Comparison of ENCODE assay signal across 26 cellular contexts in genomic region chr10:121405549-121405948, GRCh38.
DNase-seq lines count a peak whose midpoint lies in the region; ATAC-seq and TF ChIP-seq lines count a peak whose summit lies in the region.
"Had no signal": no experiment of that assay in that cellular context is flagged by ENCODE, and none has a peak within 500 bp of the region (broad histone marks: within the 10 kb centered on the region; RNA-seq: fewer than 3 reads in every experiment).

No MANE protein-coding gene starts in this region.

- H3K36me3 ChIP-seq in naive thymus-derived CD4-positive, alpha-beta T cell (ENCODE audit: control insufficient read depth in 2 of 3, insufficient read depth in 3 of 3, low read length in 3 of 3), result no peaks in the 10 kb centered on the region
- H3K36me3 ChIP-seq in stomach (no peaks in the 10 kb centered on the region), mesendoderm (ENCODE audit: control insufficient read depth, insufficient read depth, low read length) (no peaks in the 10 kb centered on the region)

- no peak overlapping the region for H3K23ac ChIP-seq in mesendoderm (ENCODE audit: low read length)

- H3K4me1 Mint-ChIP-seq in Calu3 (ENCODE audit: low read depth, unreplicated experiment), result peaks cover 51% of the 10 kb centered on the region
- no peaks in the 10 kb centered on the region for H3K4me1 Mint-ChIP-seq in naive thymus-derived CD4-positive, alpha-beta T cell
- H3K4me1 Mint-ChIP-seq: CD4-positive, alpha-beta memory T cell; T-cell had no signal

- intact Hi-C loops in Calu3 (cut with micrococcal nuclease; ENCODE audit: unreplicated experiment), result no loop called here
- intact Hi-C loops in naive thymus-derived CD4-positive, alpha-beta T cell (cut with micrococcal nuclease), result no loop called here
- intact Hi-C loops in stomach (cut with DNase I; ENCODE audit: low total_unique reads), result no loop called here

- H3K18ac ChIP-seq in mesendoderm (ENCODE audit: low read length), result no peak overlapping the region

- no peaks in the 10 kb centered on the region for H3K79me2 ChIP-seq in mesendoderm (ENCODE audit: control insufficient read depth, insufficient read depth, low read length)

- no peak overlapping the region for H3K4ac ChIP-seq in mesendoderm (ENCODE audit: low read depth, low read length)

- POLR2A ChIA-PET in naive thymus-derived CD4-positive, alpha-beta T cell (lab: Charles Lee), result no interaction called here

- no peak for TF ChIP-seq CTCF in Calu3 (IDR thresholded peaks at IDR 0.05; ENCODE audit: unreplicated experiment)
- TF ChIP-seq CTCF in stomach (IDR thresholded peaks at IDR 0.05), result no peak

- peak; percentile 14 for ATAC-seq in naive thymus-derived CD4-positive, alpha-beta T cell
- no peak for ATAC-seq in GM21723 (IDR thresholded peaks at IDR 0.05; ENCODE audit: unreplicated experiment)
- ATAC-seq: A549, T-cell had no signal

- H3K27me3 ChIP-seq in naive thymus-derived CD4-positive, alpha-beta T cell (ENCODE audit: control insufficient read depth in 2 of 2, insufficient read depth in 2 of 2, low read length in 2 of 2), result no peaks in the 10 kb centered on the region
- H3K27me3 ChIP-seq in stomach (no peaks in the 10 kb centered on the region), mesendoderm (ENCODE audit: insufficient read depth, low read length, poor library complexity) (no peaks in the 10 kb centered on the region)

- no peak overlapping the region for H3K4me3 Mint-ChIP-seq in Calu3 (ENCODE audit: low read depth, unreplicated experiment)
- H3K4me3 Mint-ChIP-seq in naive thymus-derived CD4-positive, alpha-beta T cell, result no peak overlapping the region
- H3K4me3 Mint-ChIP-seq: CD4-positive, alpha-beta memory T cell; H9; T-cell had no signal

- no peak for TF ChIP-seq POLR2A in stomach (IDR thresholded peaks at IDR 0.05)

- no peak overlapping the region for H3K4me2 ChIP-seq in mesendoderm (ENCODE audit: low read length)
- H3K4me2 ChIP-seq: A549 had no signal

- 81 to 96% (median 93%) methylated on average over 2 of the region's 2 CpGs for WGBS in stomach, 5 donors
- no CpG with 5 or more reads among the region's 2 CpGs for WGBS in mesendoderm (ENCODE audit: extremely low coverage, insufficient coverage, low lambda C conversion rate)

- CTCF ChIA-PET in Calu3 (lab: Charles Lee), result no interaction called here
- CTCF ChIA-PET in naive thymus-derived CD4-positive, alpha-beta T cell (lab: Charles Lee), result no interaction called here

- no peak overlapping the region for H3K27ac ChIP-seq in naive thymus-derived CD4-positive, alpha-beta T cell (ENCODE audit: low read depth, low read length)
- H3K27ac ChIP-seq in stomach, result peak overlapping the region; percentile 13 to 77 (median 62)
- H3K27ac ChIP-seq in mesendoderm (ENCODE audit: low read depth, low read length), result no peak overlapping the region
- H3K27ac ChIP-seq: A549, GM23248 had no signal

- no peaks in the 10 kb centered on the region for H3K9me3 Mint-ChIP-seq in Calu3 (ENCODE audit: low read depth, unreplicated experiment)
- peaks cover 0 to 4% (median 0%) of the 10 kb centered on the region in 11 donors for H3K9me3 Mint-ChIP-seq in naive thymus-derived CD4-positive, alpha-beta T cell
- H3K9me3 Mint-ChIP-seq: H9 had no signal

- TF ChIP-seq EP300 in stomach (IDR thresholded peaks at IDR 0.05), result no peak

- no peak overlapping the region for H3K56ac ChIP-seq in mesendoderm (ENCODE audit: low read length)

- H3K4me3 ChIP-seq in naive thymus-derived CD4-positive, alpha-beta T cell (ENCODE audit: low read length), result no peak overlapping the region
- H3K4me3 ChIP-seq in stomach, result no peak overlapping the region
- H3K4me3 ChIP-seq in mesendoderm (ENCODE audit: low read length), result no peak overlapping the region
- H3K4me3 ChIP-seq: A549, GM23248 had no signal

- H3K4me1 ChIP-seq in naive thymus-derived CD4-positive, alpha-beta T cell (ENCODE audit: control insufficient read depth in 2 of 2, insufficient read depth in 2 of 2, low read length in 2 of 2), result no peaks in the 10 kb centered on the region
- H3K4me1 ChIP-seq in stomach (peaks cover 0 to 11% (median 8%) of the 10 kb centered on the region in 4 donors), mesendoderm (ENCODE audit: control insufficient read depth, low read depth, low read length) (no peaks in the 10 kb centered on the region)
- H3K4me1 ChIP-seq: A549 had no signal

- H3K27ac Mint-ChIP-seq in Calu3 (ENCODE audit: unreplicated experiment), result peak overlapping the region; percentile 47
- H3K27ac Mint-ChIP-seq in naive thymus-derived CD4-positive, alpha-beta T cell, result no peak overlapping the region
- H3K27ac Mint-ChIP-seq: CD4-positive, alpha-beta memory T cell; T-cell had no signal

- H2AK5ac ChIP-seq in mesendoderm (ENCODE audit: low read length), result no peak overlapping the region

- no TSS peak for BruUV-seq in Calu3 (replicated peaks; lab: Mats Ljungman, UMichigan)

- no peak overlapping the region for H2BK120ac ChIP-seq in mesendoderm (ENCODE audit: low read depth, low read length)

- no peaks in the 10 kb centered on the region for H3K36me3 Mint-ChIP-seq in Calu3 (ENCODE audit: insufficient read depth, unreplicated experiment)
- H3K36me3 Mint-ChIP-seq in naive thymus-derived CD4-positive, alpha-beta T cell, result no peaks in the 10 kb centered on the region
- H3K36me3 Mint-ChIP-seq: CD4-positive, alpha-beta memory T cell; T-cell had no signal

- no peak overlapping the region for H4K8ac ChIP-seq in mesendoderm (ENCODE audit: low read depth, low read length)

- no peaks in the 10 kb centered on the region for H3K79me1 ChIP-seq in mesendoderm (ENCODE audit: low read length)

- no peaks in the 10 kb centered on the region for H3K27me3 Mint-ChIP-seq in Calu3 (ENCODE audit: unreplicated experiment)
- H3K27me3 Mint-ChIP-seq in naive thymus-derived CD4-positive, alpha-beta T cell, result peaks cover 0 to 4% (median 0%) of the 10 kb centered on the region in 5 donors
- H3K27me3 Mint-ChIP-seq: CD4-positive, alpha-beta memory T cell; T-cell had no signal

- H2BK5ac ChIP-seq in mesendoderm (ENCODE audit: low read length), result no peak overlapping the region

- H3K9ac ChIP-seq in mesendoderm (ENCODE audit: low read length), result no peak overlapping the region
- H3K9ac ChIP-seq: GM23248 had no signal

- DNase-seq in Calu3, result no peak
- DNase-seq in NCI-H1694 (lab: John Stamatoyannopoulos, UW), result peak; percentile 4
- no peak for DNase-seq in naive thymus-derived CD4-positive, alpha-beta T cell
- DNase-seq in stomach, result no peak
- no peak for DNase-seq in mesendoderm
- DNase-seq in DMS153 (lab: John Stamatoyannopoulos, UW), result no peak
- DNase-seq: AML-193; C1 segment of cervical spinal cord; CD4-positive, alpha-beta memory T cell; COR-L47; DND-41; GM23248; H9; IMR-90; KG1; MM.1S; NCI-H1417 treated with DMSO at 0.1 percent for 48 hours; NCI-H187 treated with DMSO at 0.1 percent for 48 hours; NCI-H2171 treated with DMSO at 0.1 percent for 48 hours; NCI-H345; NCI-H524 treated with DMSO at 0.1 percent for 48 hours; NCI-H774; SHP77; T-cell had no signal

- H4K5ac ChIP-seq in mesendoderm (ENCODE audit: low read length), result no peak overlapping the region

- no peak overlapping the region for H2BK15ac ChIP-seq in mesendoderm (replicated peaks; ENCODE audit: low read depth)

- no peaks in the 10 kb centered on the region for H3K9me3 ChIP-seq in naive thymus-derived CD4-positive, alpha-beta T cell (ENCODE audit: control insufficient read depth in 2 of 3, low read length in 3 of 3)
- H3K9me3 ChIP-seq in stomach, result no peaks in the 10 kb centered on the region
- H3K9me3 ChIP-seq: A549 had no signal

Comparison
In these comparisons a context has a peak if more than half of its experiments do, and no peak if none do; other contexts are left out.
1. H3K27ac ChIP-seq: peak in stomach (5 of 5); none in naive thymus-derived CD4-positive, alpha-beta T cell (single experiment) and mesendoderm (single experiment).